In genomic region chr15:50181206-50181982, GRCh38 we compare ENCODE assay signal across 8 cellular contexts. TPM values are rescaled to one million over a fixed set of nuclear protein-coding genes. Genes with fewer than 3 reads are reported as not detected.
DNase-seq lines count a peak whose midpoint lies in the region; ATAC-seq and TF ChIP-seq lines count a peak whose summit lies in the region.

No MANE protein-coding gene starts in this region.

- no peaks in the 10 kb centered on the region for H3K9me3 Mint-ChIP-seq in Caco-2 (ENCODE audit: unreplicated experiment)

- TF ChIP-seq CTCF in Caco-2 (IDR thresholded peaks at IDR 0.05; ENCODE audit: insufficient read depth in 1 of 2, low read depth in 1 of 2, low read length in 1 of 2, severe bottlenecking in 1 of 2, unreplicated experiment in 1 of 2): no peak
- no peak for TF ChIP-seq CTCF in dorsolateral prefrontal cortex (IDR thresholded peaks at IDR 0.05 in 54 of 56, conservative IDR thresholded peaks at IDR 0.05 in 2 of 56; ENCODE audit: low read depth in 1 of 56, partially characterized antibody in 56 of 56)
- no peak for TF ChIP-seq CTCF in neutrophil (IDR thresholded peaks at IDR 0.05)

- POLR2A ChIA-PET in Caco-2 (lab: Charles Lee): no interaction called here

- H3K36me3 Mint-ChIP-seq in Caco-2 (ENCODE audit: insufficient read depth, unreplicated experiment): no peaks in the 10 kb centered on the region

- CTCF ChIA-PET in Caco-2 (lab: Charles Lee): interaction anchor here (0.5 to 2.8 kb wide), 5 partner anchors 33 to 326 kb away, joined by 3 to 20 read pairs (median 6); no protein-coding TSS in a partner anchor

- H3K4me3 ChIP-seq in Caco-2 (ENCODE audit: low read depth, low read length): peak overlapping the region; percentile 83
- peak overlapping the region; percentile 39 to 79 (median 64) for H3K4me3 ChIP-seq in dorsolateral prefrontal cortex
- H3K4me3 ChIP-seq in neutrophil (ENCODE audit: low read depth in 1 of 2, low read length in 1 of 2): peak overlapping the region; percentile 60 to 71

- H3K27me3 Mint-ChIP-seq in Caco-2 (ENCODE audit: insufficient read depth, unreplicated experiment): no peaks in the 10 kb centered on the region

- H3K9me3 ChIP-seq in Caco-2 (no peaks in the 10 kb centered on the region), neutrophil (no peaks in the 10 kb centered on the region)

- DNase-seq in Caco-2 (no peak), NCI-H128 (lab: John Stamatoyannopoulos, UW; ENCODE audit: unreplicated experiment) (peak; percentile 26), dorsolateral prefrontal cortex (peak in 1 of 10 donors; percentile 56), SKM-1 treated with dmso at 0.1 percent for 144 hours (lab: John Stamatoyannopoulos, UW; ENCODE audit: unreplicated experiment) (no peak), ureter (ENCODE audit: low spot score) (no peak)

- H3K4me1 ChIP-seq in Caco-2 (no peaks in the 10 kb centered on the region), neutrophil (ENCODE audit: control insufficient read depth in 1 of 2, insufficient read depth in 1 of 2, low read depth in 1 of 2, low read length in 1 of 2) (peaks cover 27 to 30% of the 10 kb centered on the region in 2 experiments)

- no TSS peak for BruUV-seq in Caco-2 (replicated peaks; lab: Mats Ljungman, UMichigan)

- ATAC-seq in GM18520 (IDR thresholded peaks at IDR 0.05; ENCODE audit: unreplicated experiment): no peak
- no peak for ATAC-seq in HG02973 (IDR thresholded peaks at IDR 0.05; ENCODE audit: unreplicated experiment)

- peak overlapping the region; percentile 88 for H3K4me3 Mint-ChIP-seq in Caco-2 (ENCODE audit: unreplicated experiment)

- H3K36me3 ChIP-seq in Caco-2 (ENCODE audit: control insufficient read depth, insufficient read depth, low read length) (no peaks in the 10 kb centered on the region), neutrophil (no peaks in the 10 kb centered on the region)

- peaks cover 11% of the 10 kb centered on the region for H3K4me1 Mint-ChIP-seq in Caco-2 (ENCODE audit: low read depth, unreplicated experiment)

- H3K27me3 ChIP-seq in Caco-2 (replicated peaks; ENCODE audit: control insufficient read depth, insufficient read depth, low read length) (no peaks in the 10 kb centered on the region), dorsolateral prefrontal cortex (peaks cover 0 to 42% (median 11%) of the 10 kb centered on the region in 45 donors), neutrophil (no peaks in the 10 kb centered on the region)

- no peak overlapping the region for H3K27ac Mint-ChIP-seq in Caco-2 (ENCODE audit: unreplicated experiment)

- H3K27ac ChIP-seq in dorsolateral prefrontal cortex (no peak overlapping the region), neutrophil (peak overlapping the region; percentile 67)

- intact Hi-C loops in Caco-2 (cut with micrococcal nuclease; ENCODE audit: unreplicated experiment): no loop called here
- intact Hi-C loops in dorsolateral prefrontal cortex (cut with DNase I): no loop called here

RNA-seq across cellular contexts. Expression of gene SLC27A2, which starts 0.6 kb away (rescaled TPM):
- total RNA-seq in Caco-2 (2022) (31.2 and 36.1 TPM in 2 replicates), dorsolateral prefrontal cortex (1 to 10 TPM in 115 of 120 experiments, under 1 TPM in 5; 0.56 to 5.9 (median 2.9) TPM), ureter (8.1 TPM)
